ENCODE assay signal across 8 cellular contexts in genomic region chr16:70437582-70438324, GRCh38. TPM values are rescaled to one million over a fixed set of nuclear protein-coding genes. Genes with fewer than 3 reads are reported as not detected.
DNase-seq lines count a peak whose midpoint lies in the region; ATAC-seq and TF ChIP-seq lines count a peak whose summit lies in the region.

No MANE protein-coding gene starts in this region.

- H3K27ac Mint-ChIP-seq in HFFc6 = peak overlapping the region; percentile 84
- peak overlapping the region; percentile 59 for H3K27ac Mint-ChIP-seq in activated T-cell treated with anti-CD3 and anti-CD28 coated beads, Interleukin-2, amount 50 U/mL, for 72 hours

- H3K4me3 Mint-ChIP-seq in HFFc6 = peak overlapping the region; percentile 93
- H3K4me3 Mint-ChIP-seq in activated T-cell treated with anti-CD3 and anti-CD28 coated beads, Interleukin-2, amount 50 U/mL, for 72 hours = peak overlapping the region; percentile 94 to 100

- peaks cover 14% of the 10 kb centered on the region for H3K36me3 Mint-ChIP-seq in HFFc6 (ENCODE audit: low read depth)
- peaks cover 6 to 7% of the 10 kb centered on the region in 2 donors for H3K36me3 Mint-ChIP-seq in activated T-cell treated with anti-CD3 and anti-CD28 coated beads, Interleukin-2, amount 50 U/mL, for 72 hours (ENCODE audit: insufficient read depth in 2 of 2)

- H3K9ac ChIP-seq in BLaER1 = peak overlapping the region; percentile 87

- H3K9me3 ChIP-seq in BLaER1 (no peaks in the 10 kb centered on the region), iPS DF 6.9 (ENCODE audit: control insufficient read depth, insufficient read depth, low read length) (no peaks in the 10 kb centered on the region)

- H3K27me3 Mint-ChIP-seq in HFFc6 (ENCODE audit: insufficient read depth) = no peaks in the 10 kb centered on the region; the same call in none of the 2 replicates
- no peaks in the 10 kb centered on the region for H3K27me3 Mint-ChIP-seq in activated T-cell treated with anti-CD3 and anti-CD28 coated beads, Interleukin-2, amount 50 U/mL, for 72 hours (ENCODE audit: low read depth)

- H3K9me3 Mint-ChIP-seq in HFFc6 = no peaks in the 10 kb centered on the region
- no peaks in the 10 kb centered on the region for H3K9me3 Mint-ChIP-seq in activated T-cell treated with anti-CD3 and anti-CD28 coated beads, Interleukin-2, amount 50 U/mL, for 72 hours

- DNase-seq in HFFc6 = peak; percentile 62
- peak in 1 of 2 donors; percentile 29 for DNase-seq in activated T-cell treated with anti-CD3 and anti-CD28 coated beads, Interleukin-2, amount 50 U/mL, for 72 hours
- DNase-seq in iPS DF 6.9 (ENCODE audit: low read depth, low spot score) = no peak
- no peak for DNase-seq in effector CD4-positive, alpha-beta T cell

- H4K20me1 ChIP-seq in BLaER1 = peaks cover 43% of the 10 kb centered on the region; the same call in 1 of the 2 replicates

- TF ChIP-seq CTCF in HFFc6 (IDR thresholded peaks at IDR 0.05) = no peak

- H3K4me1 ChIP-seq in BLaER1 (peaks cover 61% of the 10 kb centered on the region), iPS DF 6.9 (ENCODE audit: control insufficient read depth, insufficient read depth, low read length) (no peaks in the 10 kb centered on the region)

- H3K36me3 ChIP-seq in BLaER1 (peaks cover 10% of the 10 kb centered on the region; the same call in 1 of the 2 replicates), iPS DF 6.9 (ENCODE audit: control insufficient read depth, insufficient read depth, low read length) (peaks cover 3% of the 10 kb centered on the region; the same call in 1 of the 2 replicates)

- H3K27ac ChIP-seq in BLaER1 (peak overlapping the region; percentile 89), iPS DF 6.9 (ENCODE audit: low read length) (no peak overlapping the region), skin epidermis (peak overlapping the region in 20 of 21 experiments; percentile 43 to 93 (median 79))

- H3K27me3 ChIP-seq in BLaER1 (no peaks in the 10 kb centered on the region), iPS DF 6.9 (ENCODE audit: control insufficient read depth, insufficient read depth, low read length) (no peaks in the 10 kb centered on the region)

- H3K4me1 Mint-ChIP-seq in HFFc6 (ENCODE audit: low read depth) = peaks cover 51% of the 10 kb centered on the region
- H3K4me1 Mint-ChIP-seq in activated T-cell treated with anti-CD3 and anti-CD28 coated beads, Interleukin-2, amount 50 U/mL, for 72 hours (ENCODE audit: low read depth) = peaks cover 41% of the 10 kb centered on the region

- no peak for ATAC-seq in activated T-cell treated with anti-CD3 and anti-CD28 coated beads, Interleukin-2, amount 50 U/mL, for 72 hours (replicated peaks in 1 of 2)
- no peak for ATAC-seq in GM18517 (IDR thresholded peaks at IDR 0.05; ENCODE audit: unreplicated experiment)
- no peak for ATAC-seq in HG03378 (IDR thresholded peaks at IDR 0.05; ENCODE audit: unreplicated experiment)

- no CpG with 5 or more reads among the region's 15 CpGs for WGBS in iPS DF 6.9 (ENCODE audit: insufficient coverage, insufficient read length)

- H3K4me2 ChIP-seq in BLaER1 = peak overlapping the region; percentile 99

- H3K4me3 ChIP-seq in BLaER1 = peak overlapping the region; percentile 90
- H3K4me3 ChIP-seq in iPS DF 6.9 (ENCODE audit: low read length) = peak overlapping the region; percentile 68; the same call in 1 of the 2 replicates
- peak overlapping the region; percentile 55 to 74 (median 65) for H3K4me3 ChIP-seq in skin epidermis

RNA-seq across cellular contexts. Expression of gene ST3GAL2, which starts 1.1 kb away (rescaled TPM):
- 10 to 100 TPM; 25.4 to 31.2 (median 26.3) TPM for total RNA-seq in HFFc6 (2021; fragmentation: NEBNext Ultra II Directional; extraction: Animal tissue kit (Norgen Biotek cat#: 25700))
- total RNA-seq in activated T-cell treated with anti-CD3 and anti-CD28 coated beads, Interleukin-2, amount 50 U/mL, for 72 hours = 10 to 100 TPM; 15.9 to 18.3 TPM

RNA-seq across cellular contexts. Expression of gene FCSK, which starts 16.6 kb away (rescaled TPM):
- total RNA-seq in HFFc6 (2021; fragmentation: NEBNext Ultra II Directional; extraction: Animal tissue kit (Norgen Biotek cat#: 25700)) = 1 to 10 TPM; 5.1 to 7.1 (median 6.1) TPM
- 10 to 100 TPM; 15.4 to 18.0 TPM for total RNA-seq in activated T-cell treated with anti-CD3 and anti-CD28 coated beads, Interleukin-2, amount 50 U/mL, for 72 hours
